24 cellular contexts compared by ENCODE assay signal in genomic region chr13:98447130-98447529, GRCh38.
A peak's percentile ranks its signal among the peaks of the same experiment; 100 is the strongest.
DNase-seq lines count a peak whose midpoint lies in the region; ATAC-seq and TF ChIP-seq lines count a peak whose summit lies in the region.
"Had no signal": no experiment of that assay in that cellular context is flagged by ENCODE, and none has a peak within 500 bp of the region (broad histone marks: within the 10 kb centered on the region; RNA-seq: fewer than 3 reads in every experiment).

No MANE protein-coding gene starts in this region.

- ATAC-seq in natural killer cell (no peak), memory B cell (ENCODE audit: low read depth) (no peak), HG02852 (IDR thresholded peaks at IDR 0.05; ENCODE audit: unreplicated experiment) (no peak)
- ATAC-seq in natural killer cell treated with Interleukin-12 subunit alpha and Interleukin-12 subunit beta and Interleukin-15 and Interleukin-18, amount 100 ng/mL, for 72 hours = no peak
- ATAC-seq in activated T-helper 17 cell treated with anti-CD3 and anti-CD28 coated beads, Interleukin-2, amount 50 U/mL, for 72 hours (replicated peaks) = no peak
- ATAC-seq: body of pancreas, K562, Panc1, pancreas, right cardiac atrium had no signal

- H3K27ac Mint-ChIP-seq in natural killer cell (peak overlapping the region; percentile 40 to 55), memory B cell (peak overlapping the region; percentile 68)
- peak overlapping the region in 1 of 2 donors; percentile 16 for H3K27ac Mint-ChIP-seq in natural killer cell treated with Interleukin-12 subunit alpha and Interleukin-12 subunit beta and Interleukin-15 and Interleukin-18, amount 100 ng/mL, for 72 hours
- H3K27ac Mint-ChIP-seq in activated T-helper 17 cell treated with anti-CD3 and anti-CD28 coated beads, Interleukin-2, amount 50 U/mL, for 72 hours = peak overlapping the region; percentile 83

- H3K36me3 Mint-ChIP-seq in natural killer cell (no peaks in the 10 kb centered on the region), memory B cell (peaks cover 6% of the 10 kb centered on the region)
- H3K36me3 Mint-ChIP-seq in natural killer cell treated with Interleukin-12 subunit alpha and Interleukin-12 subunit beta and Interleukin-15 and Interleukin-18, amount 100 ng/mL, for 72 hours = peaks cover 3% of the 10 kb centered on the region
- peaks cover 67% of the 10 kb centered on the region for H3K36me3 Mint-ChIP-seq in activated T-helper 17 cell treated with anti-CD3 and anti-CD28 coated beads, Interleukin-2, amount 50 U/mL, for 72 hours (ENCODE audit: low read depth)

- peaks cover 15 to 22% of the 10 kb centered on the region in 2 donors for H3K4me1 Mint-ChIP-seq in natural killer cell
- H3K4me1 Mint-ChIP-seq in natural killer cell treated with Interleukin-12 subunit alpha and Interleukin-12 subunit beta and Interleukin-15 and Interleukin-18, amount 100 ng/mL, for 72 hours (ENCODE audit: low read depth in 2 of 2) = peaks cover 8 to 19% of the 10 kb centered on the region in 2 donors
- H3K4me1 Mint-ChIP-seq in activated T-helper 17 cell treated with anti-CD3 and anti-CD28 coated beads, Interleukin-2, amount 50 U/mL, for 72 hours = peaks cover 28% of the 10 kb centered on the region
- H3K4me1 Mint-ChIP-seq in memory B cell = peaks cover 24% of the 10 kb centered on the region

- intact Hi-C loops in natural killer cell (cut with micrococcal nuclease) = no loop called here

- DNase-seq in natural killer cell (no peak), memory B cell (ENCODE audit: low spot score in 2 of 2) (no peak), NCI-H446 treated with DMSO at 0.1 percent for 48 hours (lab: John Stamatoyannopoulos, UW) (no peak), NCI-H1436 treated with DMSO at 0.1 percent for 48 hours (lab: John Stamatoyannopoulos, UW) (no peak), NCI-H146 treated with DMSO at 0.1 percent for 48 hours (lab: John Stamatoyannopoulos, UW; ENCODE audit: unreplicated experiment) (no peak)
- DNase-seq in natural killer cell treated with Interleukin-12 subunit alpha and Interleukin-12 subunit beta and Interleukin-15 and Interleukin-18, amount 100 ng/mL, for 72 hours (ENCODE audit: low spot score) = no peak
- DNase-seq: activated CD4-positive, alpha-beta T cell treated with anti-CD3 and anti-CD28 coated beads, Interleukin-2, amount 50 U/mL, for 1 hour; activated T-cell treated with anti-CD3 and anti-CD28 coated beads for 4 hours; body of pancreas; colonic mucosa; DMS53; GF-D8; mammary epithelial cell; MG63; NCI-H1436; NCI-H510A treated with DMSO at 0.1 percent for 48 hours; NK-92 treated with Interleukin-12 subunit alpha and Interleukin-12 subunit beta, amount 100 ng/mL, for 24 hours; pancreas; right cardiac atrium had no signal

- no peak for TF ChIP-seq CTCF in natural killer cell (IDR thresholded peaks at IDR 0.05)

- H3K4me3 Mint-ChIP-seq in natural killer cell = no peak overlapping the region
- H3K4me3 Mint-ChIP-seq in natural killer cell treated with Interleukin-12 subunit alpha and Interleukin-12 subunit beta and Interleukin-15 and Interleukin-18, amount 100 ng/mL, for 72 hours = no peak overlapping the region
- no peak overlapping the region for H3K4me3 Mint-ChIP-seq in activated T-helper 17 cell treated with anti-CD3 and anti-CD28 coated beads, Interleukin-2, amount 50 U/mL, for 72 hours
- no peak overlapping the region for H3K4me3 Mint-ChIP-seq in memory B cell
- H3K4me3 Mint-ChIP-seq: T-helper 1 cell treated with Interleukin-12 subunit alpha and Interleukin-12 subunit beta and Interleukin-4 antibody, amounts not matched to agents 30 μg/mL and 1 μg/mL, for 36 hours had no signal

- H3K27me3 Mint-ChIP-seq in natural killer cell (ENCODE audit: low read depth in 2 of 2) = no peaks in the 10 kb centered on the region
- no peaks in the 10 kb centered on the region for H3K27me3 Mint-ChIP-seq in natural killer cell treated with Interleukin-12 subunit alpha and Interleukin-12 subunit beta and Interleukin-15 and Interleukin-18, amount 100 ng/mL, for 72 hours
- H3K27me3 Mint-ChIP-seq in activated T-helper 17 cell treated with anti-CD3 and anti-CD28 coated beads, Interleukin-2, amount 50 U/mL, for 72 hours = no peaks in the 10 kb centered on the region
- H3K27me3 Mint-ChIP-seq in memory B cell = no peaks in the 10 kb centered on the region

- H3K9me3 Mint-ChIP-seq in natural killer cell (no peaks in the 10 kb centered on the region), memory B cell (no peaks in the 10 kb centered on the region)
- H3K9me3 Mint-ChIP-seq in natural killer cell treated with Interleukin-12 subunit alpha and Interleukin-12 subunit beta and Interleukin-15 and Interleukin-18, amount 100 ng/mL, for 72 hours = no peaks in the 10 kb centered on the region
- no peaks in the 10 kb centered on the region for H3K9me3 Mint-ChIP-seq in activated T-helper 17 cell treated with anti-CD3 and anti-CD28 coated beads, Interleukin-2, amount 50 U/mL, for 72 hours
- H3K9me3 Mint-ChIP-seq: T-helper 1 cell treated with Interleukin-12 subunit alpha and Interleukin-12 subunit beta and Interleukin-4 antibody, amounts not matched to agents 30 μg/mL and 1 μg/mL, for 36 hours had no signal
